Comparison of ENCODE assay signal across 17 cellular contexts in the genomic region with DNA sequence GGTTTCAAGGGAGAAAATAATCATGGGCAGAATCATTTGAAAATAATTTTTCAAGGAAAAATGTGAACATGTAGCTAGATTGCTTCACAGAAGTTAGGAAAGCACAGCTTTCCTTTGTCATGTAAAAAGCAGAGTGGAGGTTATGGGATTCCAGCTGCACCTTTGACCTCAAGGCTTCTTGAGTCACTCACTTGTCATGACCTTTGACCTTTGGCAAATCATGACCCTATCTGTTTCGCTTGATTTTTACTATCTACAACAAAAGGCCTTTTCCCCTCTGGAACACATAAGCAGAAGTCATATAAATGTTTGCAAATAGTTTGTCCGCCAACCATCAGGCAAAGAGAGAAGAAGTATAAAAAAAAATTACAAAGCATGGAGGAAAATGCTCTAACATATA.
"Had no signal": no experiment of that assay in that cellular context is flagged by ENCODE, and none has a peak within 500 bp of the region (broad histone marks: within the 10 kb centered on the region; RNA-seq: fewer than 3 reads in every experiment).

No MANE protein-coding gene starts in this region.

- H3K9me3 ChIP-seq: colonic mucosa, gastrocnemius medialis had no signal

- H3K27me3 ChIP-seq: colonic mucosa, gastrocnemius medialis, heart left ventricle had no signal

- H3K27ac ChIP-seq: colonic mucosa, gastrocnemius medialis, heart left ventricle had no signal

- H3K4me3 ChIP-seq: colonic mucosa, gastrocnemius medialis, heart left ventricle had no signal

- H3K4me1 ChIP-seq: colonic mucosa, gastrocnemius medialis had no signal

- DNase-seq: activated CD4-positive, alpha-beta T cell treated with anti-CD3 and anti-CD28 coated beads, Interleukin-2, amount 10 ng/mL, durations not matched to agents 7 days and 5 days; activated CD8-positive, alpha-beta memory T cell treated with anti-CD3 and anti-CD28 coated beads, Interleukin-2, amount 50 U/mL, for 4 hours; activated effector memory CD4-positive, alpha-beta T cell treated with Interleukin-2 at 50 U/mL for 16 hours; activated naive CD4-positive, alpha-beta T cell treated with anti-CD3 and anti-CD28 coated beads, Interleukin-2, amount 10 ng/mL, durations not matched to agents 7 days and 5 days; activated naive CD8-positive, alpha-beta T cell treated with anti-CD3 and anti-CD28 coated beads, Interleukin-2, amount 50 U/mL, for 24 hours; activated T-cell treated with anti-CD3 and anti-CD28 coated beads, Interleukin-2, amount 50 U/mL, for 48 hours; anterior cingulate cortex; caudate nucleus; colonic mucosa; gastrocnemius medialis; heart left ventricle; mesenchymal stem cell; naive thymus-derived CD4-positive, alpha-beta T cell; nucleus accumbens; posterior cingulate gyrus; stimulated activated naive CD4-positive, alpha-beta T cell had no signal

- H3K36me3 ChIP-seq: colonic mucosa, gastrocnemius medialis, heart left ventricle had no signal

- ATAC-seq: activated CD4-positive, CD25-positive, alpha-beta regulatory T cell treated with anti-CD3 and anti-CD28 coated beads, Interleukin-2, amount 50 U/mL, for 24 hours; activated naive CD8-positive, alpha-beta T cell treated with anti-CD3 and anti-CD28 coated beads, Interleukin-2, amount 50 U/mL, for 24 hours; gastrocnemius medialis; heart left ventricle; naive thymus-derived CD4-positive, alpha-beta T cell had no signal
